16 cellular contexts compared by ENCODE assay signal in genomic region chr10:91024541-91024940, GRCh38.
"Had no signal": no experiment of that assay in that cellular context is flagged by ENCODE, and none has a peak within 500 bp of the region (broad histone marks: within the 10 kb centered on the region; RNA-seq: fewer than 3 reads in every experiment).

No MANE protein-coding gene starts in this region.

- H3K4me3 ChIP-seq: neural progenitor cell, ovary, psoas muscle, right lobe of liver, stomach, thyroid gland had no signal

- H3K9me3 ChIP-seq: ovary, psoas muscle, right lobe of liver, stomach, thyroid gland had no signal

- H3K27me3 ChIP-seq: neural progenitor cell, ovary, right lobe of liver, stomach, thyroid gland had no signal

- DNase-seq: activated CD4-positive, alpha-beta T cell treated with anti-CD3 and anti-CD28 coated beads for 48 hours; activated CD4-positive, CD25-positive, alpha-beta regulatory T cell; activated CD8-positive, alpha-beta T cell treated with anti-CD3 and anti-CD28 coated beads for 36 hours; activated naive CD4-positive, alpha-beta T cell treated with Interleukin-2 at 50 U/mL for 16 hours; activated naive CD8-positive, alpha-beta T cell treated with anti-CD3 and anti-CD28 coated beads, Interleukin-2, amount 10 ng/mL, durations not matched to agents 7 days and 5 days; activated T-cell treated with anti-CD3 and anti-CD28 coated beads, Interleukin-2, amount 50 U/mL, for 1 hour; dermis blood vessel endothelial cell; psoas muscle; right lobe of liver; small intestine; stimulated activated CD4-positive, alpha-beta T cell treated with anti-CD3 and anti-CD28 coated beads, Interleukin-4, amount 100 ng/mL, for 24 hours; stomach; T-cell; thyroid gland had no signal

- H3K9ac ChIP-seq: neural progenitor cell had no signal

- H3K4me1 ChIP-seq: neural progenitor cell, right lobe of liver had no signal

- H3K27ac ChIP-seq: neural progenitor cell, psoas muscle, right lobe of liver, thyroid gland had no signal

- H3K36me3 ChIP-seq: neural progenitor cell, ovary, right lobe of liver, stomach, thyroid gland had no signal
